ENCODE assay signal across 21 cellular contexts in the genomic region with DNA sequence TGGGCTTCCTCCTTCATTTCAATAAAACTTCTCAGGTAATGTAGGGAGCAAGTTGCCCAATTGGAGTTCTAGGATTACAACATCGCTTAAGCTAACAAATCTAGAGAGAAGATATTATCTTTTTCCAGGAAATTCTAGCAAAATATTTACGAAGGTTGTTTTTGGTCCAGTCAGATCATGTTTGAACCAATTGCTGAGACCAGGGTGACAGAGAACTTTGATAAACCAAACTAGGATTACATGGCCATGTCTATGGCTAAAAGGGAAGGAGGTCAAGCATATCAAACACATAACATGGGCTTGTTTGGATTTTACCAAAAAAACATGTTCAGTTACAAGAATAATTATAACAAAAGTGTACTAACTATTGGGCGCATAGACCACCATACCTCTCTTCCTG.
A peak's percentile ranks its signal among the peaks of the same experiment; 100 is the strongest.
DNase-seq lines count a peak whose midpoint lies in the region; ATAC-seq, FAIRE-seq and TF ChIP-seq lines count a peak whose summit lies in the region.
"Had no signal": no experiment of that assay in that cellular context is flagged by ENCODE, and none has a peak within 500 bp of the region (broad histone marks: within the 10 kb centered on the region; RNA-seq: fewer than 3 reads in every experiment).

No MANE protein-coding gene starts in this region.

- no peaks in the 10 kb centered on the region for H3K79me2 ChIP-seq in HepG2 (ENCODE audit: insufficient read depth, low read length)

- DNase-seq in HepG2 (ENCODE audit: low spot score): peak; percentile 48
- DNase-seq in right lobe of liver: no peak
- DNase-seq in NCI-H2081 treated with DMSO at 0.1 percent for 48 hours (lab: John Stamatoyannopoulos, UW): no peak
- no peak for DNase-seq in stimulated activated naive CD8-positive, alpha-beta T cell treated with anti-CD3 and anti-CD28 coated beads, Interleukin-15, Interleukin-2, amounts not matched to agents 100 U/mL and 50 U/mL, for 24 hours
- DNase-seq in DMS153 (lab: John Stamatoyannopoulos, UW): no peak
- DNase-seq: 8988T; ACHN; BE2C; C1 segment of cervical spinal cord; CD4-positive, alpha-beta memory T cell; CD4-positive, CD25-positive, alpha-beta regulatory T cell; CD8-positive, alpha-beta memory T cell; COR-L47; DMS 273 treated with DMSO at 0.1 percent for 48 hours; DMS79 treated with DMSO at 0.1 percent for 48 hours; GF-D8 had no signal

- no peak for TF ChIP-seq CTCF in HepG2 (CRISPR knock-in tag; IDR thresholded peaks at IDR 0.05)
- TF ChIP-seq CTCF in right lobe of liver (IDR thresholded peaks at IDR 0.05): no peak

- H3K4me2 ChIP-seq in HepG2 (ENCODE audit: low read depth, low read length): no peak overlapping the region
- H3K4me2 ChIP-seq: BLaER1 had no signal

- no peak for FAIRE-seq in HepG2 (lab: Jason Lieb, UNC)
- FAIRE-seq: A204.1, G401.6, GM12891, GM19239 had no signal

- H4K20me1 ChIP-seq in HepG2 (ENCODE audit: insufficient read depth, low read length): no peaks in the 10 kb centered on the region
- H4K20me1 ChIP-seq: BLaER1 had no signal

- TF ChIP-seq EP300 in HepG2 (IDR thresholded peaks at IDR 0.05; ENCODE audit: low read depth in 2 of 2, low read length in 2 of 2) (no peak), HepG2 (CRISPR knock-in tag; IDR thresholded peaks at IDR 0.05; ENCODE audit: borderline replicate concordance) (no peak)

- no peak overlapping the region for H3K27ac ChIP-seq in HepG2 (ENCODE audit: extremely low read length, insufficient read depth, low read length)
- no peak overlapping the region for H3K27ac ChIP-seq in right lobe of liver
- H3K27ac ChIP-seq: BLaER1 had no signal

- ATAC-seq in HepG2: no peak
- peak; percentile 38 to 81 (median 49) for ATAC-seq in right lobe of liver
- ATAC-seq in stimulated activated naive CD8-positive, alpha-beta T cell treated with anti-CD3 and anti-CD28 coated beads, Interleukin-15, Interleukin-2, amounts not matched to agents 100 U/mL and 50 U/mL, for 24 hours: no peak

- H3K36me3 ChIP-seq in HepG2 (replicated peaks in 1 of 2; ENCODE audit: control insufficient read depth in 1 of 2, insufficient read depth in 2 of 2, low read length in 2 of 2) (no peaks in the 10 kb centered on the region), right lobe of liver (no peaks in the 10 kb centered on the region)
- H3K36me3 ChIP-seq: BE2C, BLaER1 had no signal

- H3K9me3 ChIP-seq in HepG2 (ENCODE audit: low read length) (no peaks in the 10 kb centered on the region), right lobe of liver (no peaks in the 10 kb centered on the region)
- H3K9me3 ChIP-seq: BE2C had no signal

- CTCF ChIA-PET in HepG2 (lab: Yijun Ruan, JAX; ENCODE audit: low intra/inter-chr PET ratio, low total read pairs): no interaction called here

- H3K4me1 ChIP-seq in HepG2 (ENCODE audit: insufficient read depth, low read length) (peaks cover 10% of the 10 kb centered on the region), right lobe of liver (peaks cover 0 to 3% (median 0%) of the 10 kb centered on the region in 4 donors)
- H3K4me1 ChIP-seq: BE2C, BLaER1 had no signal

- POLR2A ChIA-PET in HepG2 (lab: Yijun Ruan, JAX): no interaction called here

- WGBS in HepG2 (ENCODE audit: low lambda C conversion rate): 11% methylated on average over 3 of the region's 3 CpGs
- 44% methylated on average over 3 of the region's 3 CpGs for WGBS in right lobe of liver (ENCODE audit: insufficient coverage, low coverage, low lambda C conversion rate, missing lambda C conversion rate)

- in situ Hi-C loops in HepG2 (cut with HindIII; ENCODE audit: extremely low pct_ligation_motif_present, low pct_unique_long_range_greater_than_20kb): no loop called here

- H3K9ac ChIP-seq in HepG2 (ENCODE audit: insufficient read depth, low read depth, low read length): no peak overlapping the region
- H3K9ac ChIP-seq: BLaER1 had no signal

- H3K4me3 ChIP-seq in HepG2 (replicated peaks in 1 of 3; ENCODE audit: insufficient read depth in 1 of 3, low read depth in 2 of 3, low read length in 3 of 3) (no peak overlapping the region), right lobe of liver (no peak overlapping the region)
- H3K4me3 ChIP-seq: BLaER1 had no signal

- no peak overlapping the region for H2AFZ ChIP-seq in HepG2 (ENCODE audit: low read length)

- intact Hi-C loops in HepG2 (cut with micrococcal nuclease; ENCODE audit: unreplicated experiment) (loop anchor here (5.0 kb wide), 1 partner anchor 86 kb away; no protein-coding TSS in a partner anchor), right lobe of liver (cut with DNase I) (no loop called here)

- no TSS peak for BruUV-seq in HepG2 (replicated peaks; lab: Mats Ljungman, UMichigan)

- H3K27me3 ChIP-seq in HepG2 (ENCODE audit: control insufficient read depth in 1 of 2, insufficient read depth in 2 of 2, low read length in 2 of 2) (0 out of 5 replicates have a peak, but pooled peaks cover 0 to 2% of the 10 kb centered on the region in 2 experiments), right lobe of liver (no peaks in the 10 kb centered on the region)
- H3K27me3 ChIP-seq: BE2C, BLaER1 had no signal

- TF ChIP-seq RAD21 in HepG2 (CRISPR knock-in tag; IDR thresholded peaks at IDR 0.05): no peak

- no peak for TF ChIP-seq POLR2A in HepG2 (IDR thresholded peaks at IDR 0.05; ENCODE audit: insufficient read depth in 1 of 2, low read depth in 2 of 2, low read length in 2 of 2)
- TF ChIP-seq POLR2A in right lobe of liver (IDR thresholded peaks at IDR 0.05): no peak

TF ChIP-seq in HepG2, 621 proteins besides CTCF, POLR2A, EP300 and RAD21:
- TF ChIP-seq ZNF644 (CRISPR knock-in tag; IDR thresholded peaks at IDR 0.05; ENCODE audit: low read depth) (0 out of 2 replicates have a peak, but pooled peaks have one; percentile 30), MYNN (CRISPR knock-in tag; IDR thresholded peaks at IDR 0.05; ENCODE audit: low read depth) (no peak), TFDP2 (CRISPR knock-in tag; IDR thresholded peaks at IDR 0.05) (no peak), CEBPB (IDR thresholded peaks at IDR 0.05; ENCODE audit: borderline replicate concordance, low read depth, low read length) (peak; percentile 31; the same call in 1 of the 2 replicates), CEBPG (CRISPR knock-in tag; IDR thresholded peaks at IDR 0.05) (peak; percentile 35; the same call in 1 of the 2 replicates), BCL6 (CRISPR knock-in tag; IDR thresholded peaks at IDR 0.05) (peak; percentile 26; the same call in 1 of the 2 replicates), NCOA2 (CRISPR knock-in tag; IDR thresholded peaks at IDR 0.05) (0 out of 2 replicates have a peak, but pooled peaks have one; percentile 15)

Comparison
In these comparisons a context has a peak if more than half of its experiments do, and no peak if none do; other contexts are left out.
1. ATAC-seq: peak in right lobe of liver (4 of 4); none in HepG2 (single experiment) and stimulated activated naive CD8-positive, alpha-beta T cell treated with anti-CD3 and anti-CD28 coated beads, Interleukin-15, Interleukin-2, amounts not matched to agents 100 U/mL and 50 U/mL, for 24 hours (single experiment).